Comparison of ENCODE assay signal across 10 cellular contexts in the genomic region with DNA sequence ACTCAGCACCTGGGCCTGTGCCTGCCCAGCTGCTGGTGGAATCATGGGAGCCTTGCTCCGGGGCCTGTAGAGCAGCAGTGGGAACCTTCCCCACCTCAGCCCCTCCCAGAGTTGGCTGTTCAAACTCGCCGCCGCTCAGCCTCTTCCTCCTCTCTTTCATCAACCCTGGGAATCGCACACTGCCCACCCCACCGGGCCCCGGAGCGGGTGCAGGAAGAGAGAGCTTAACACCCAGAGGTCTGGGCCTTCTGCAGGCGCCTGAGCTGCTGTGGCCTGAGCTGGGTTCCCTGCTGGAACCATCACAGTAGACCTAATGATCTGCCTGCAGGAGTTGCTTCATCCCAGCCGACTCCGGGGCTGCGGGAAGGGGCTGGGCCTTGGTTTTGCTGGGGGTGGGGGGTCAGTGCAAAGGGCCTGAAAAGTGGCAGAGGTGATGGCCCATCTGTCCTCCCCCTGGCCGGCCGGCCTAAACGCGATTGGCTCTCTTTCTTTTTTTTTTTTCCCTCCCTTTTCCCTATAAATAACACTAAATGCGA.
A peak's percentile ranks its signal among the peaks of the same experiment; 100 is the strongest.
DNase-seq lines count a peak whose midpoint lies in the region; ATAC-seq, FAIRE-seq and TF ChIP-seq lines count a peak whose summit lies in the region.
"Had no signal": no experiment of that assay in that cellular context is flagged by ENCODE, and none has a peak within 500 bp of the region (broad histone marks: within the 10 kb centered on the region; RNA-seq: fewer than 3 reads in every experiment).

No MANE protein-coding gene starts in this region.

- TF ChIP-seq POLR2A in GM12878 (IDR thresholded peaks at IDR 0.05; ENCODE audit: low read depth, low read length): no peak
- no peak for TF ChIP-seq POLR2A in GM12891 (IDR thresholded peaks at IDR 0.05; ENCODE audit: low read depth, low read length)

- RAD21 ChIA-PET in GM12878 (lab: Charles Lee; ENCODE audit: unreplicated experiment): interaction anchor here (1.1 to 6.8 kb wide), 9 partner anchors 9 to 132 kb away, joined by 3 to 102 read pairs (median 6); no protein-coding TSS in a partner anchor

- intact Hi-C loops in left ventricle myocardium inferior (cut with micrococcal nuclease) (no loop called here), cardiac septum (cut with DNase I) (no loop called here), GM12878 (cut with micrococcal nuclease; ENCODE audit: unreplicated experiment) (no loop called here), upper lobe of right lung (cut with DNase I) (no loop called here)

- WGBS in GM12878 (ENCODE audit: insufficient coverage, insufficient replicate concordance, low lambda C conversion rate, missing lambda C conversion rate): 26% methylated on average over 15 of the region's 17 CpGs

- CTCF ChIA-PET in GM12878 (lab: Yijun Ruan, JAX): interaction anchor here (0.9 to 6.4 kb wide), 6 partner anchors 9 to 54 kb away, joined by 3 to 53 read pairs (median 7); no protein-coding TSS in a partner anchor

- H3K9me3 ChIP-seq in left ventricle myocardium inferior (replicated peaks) (no peaks in the 10 kb centered on the region), GM12878 (replicated peaks; ENCODE audit: control insufficient read depth, insufficient read depth, low read length) (no peaks in the 10 kb centered on the region), mononuclear cell (ENCODE audit: low read depth, low read length) (no peaks in the 10 kb centered on the region), upper lobe of right lung (no peaks in the 10 kb centered on the region)

- FAIRE-seq in GM12878 (lab: Jason Lieb, UNC) (no peak), GM12891 (lab: Jason Lieb, UNC) (no peak)

- H4K20me1 ChIP-seq in GM12878 (ENCODE audit: control insufficient read depth, insufficient read depth): no peaks in the 10 kb centered on the region

- TF ChIP-seq CTCF in left ventricle myocardium inferior (IDR thresholded peaks at IDR 0.05; ENCODE audit: borderline replicate concordance) (no peak), GM12878 (IDR thresholded peaks at IDR 0.05 in 2 of 3, conservative IDR thresholded peaks at IDR 0.05 in 1 of 3; ENCODE audit: control insufficient read depth in 2 of 3, extremely low read depth in 1 of 3, insufficient read depth in 1 of 3, low read depth in 3 of 3, low read length in 3 of 3) (no peak), upper lobe of right lung (IDR thresholded peaks at IDR 0.05) (no peak)

- H3K4me1 ChIP-seq in left ventricle myocardium inferior (peaks cover 97% of the 10 kb centered on the region), GM12878 (ENCODE audit: control insufficient read depth, insufficient read depth, low read length) (peaks cover 55% of the 10 kb centered on the region), mononuclear cell (ENCODE audit: insufficient read depth, low read length) (peaks cover 90% of the 10 kb centered on the region), upper lobe of right lung (peaks cover 60% of the 10 kb centered on the region)

- no TSS peak for BruUV-seq in GM12878 (replicated peaks; lab: Mats Ljungman, UMichigan)

- H3K36me3 ChIP-seq in left ventricle myocardium inferior: no peaks in the 10 kb centered on the region
- H3K36me3 ChIP-seq in GM12878 (ENCODE audit: control insufficient read depth in 2 of 2, insufficient read depth in 2 of 2, low read length in 1 of 2): peaks cover 8% of the 10 kb centered on the region in 2 experiments; a peak in 3 of 4 replicates
- no peaks in the 10 kb centered on the region for H3K36me3 ChIP-seq in upper lobe of right lung

- no peak for TF ChIP-seq EP300 in GM12878 (IDR thresholded peaks at IDR 0.05; ENCODE audit: borderline replicate concordance in 1 of 2, control insufficient read depth in 1 of 2, low read depth in 2 of 2, low read length in 2 of 2)

- peak overlapping the region; percentile 86 for H3K27ac ChIP-seq in left ventricle myocardium inferior (replicated peaks)
- H3K27ac ChIP-seq in GM12878 (ENCODE audit: control insufficient read depth, insufficient read depth): peak overlapping the region; percentile 99
- H3K27ac ChIP-seq in upper lobe of right lung: peak overlapping the region; percentile 82
- H3K27ac ChIP-seq: SK-N-MC had no signal

- ATAC-seq in GM12878 (no peak), upper lobe of right lung (no peak), HG03135 (IDR thresholded peaks at IDR 0.05; ENCODE audit: unreplicated experiment) (no peak)

- peak overlapping the region; percentile 66 for H3K4me3 ChIP-seq in left ventricle myocardium inferior
- peak overlapping the region; percentile 94 for H3K4me3 ChIP-seq in GM12878
- H3K4me3 ChIP-seq in mononuclear cell (ENCODE audit: low read length): peak overlapping the region; percentile 86
- H3K4me3 ChIP-seq in upper lobe of right lung: peak overlapping the region; percentile 65
- H3K4me3 ChIP-seq: lung, SK-N-MC had no signal

- H3K4me2 ChIP-seq in GM12878 (ENCODE audit: control insufficient read depth, insufficient read depth): peak overlapping the region; percentile 98

- peaks cover 100% of the 10 kb centered on the region for H3K79me2 ChIP-seq in GM12878 (ENCODE audit: control insufficient read depth, insufficient read depth, low read length)

- SMC1A ChIA-PET in GM12878 (lab: Charles Lee; ENCODE audit: uncharacterized antibody, unreplicated experiment): interaction anchor here (0.7 to 5.6 kb wide), 9 partner anchors 11 to 129 kb away, joined by 3 to 46 read pairs (median 8); no protein-coding TSS in a partner anchor

- in situ Hi-C loops in GM12878 (cut with MboI): loop anchor here (10.0 to 25.0 kb wide), 2 partner anchors 700 to 1192 kb away; a partner anchor contains a TSS

- POLR2A ChIA-PET in GM12878 (lab: Charles Lee): interaction anchor here (0.6 to 6.4 kb wide), 6 partner anchors 8 to 726 kb away, joined by 3 to 78 read pairs (median 6); no protein-coding TSS in a partner anchor

- no peak for DNase-seq in left ventricle myocardium inferior
- DNase-seq in cardiac septum (ENCODE audit: low spot score): no peak
- DNase-seq in GM12878 (ENCODE audit: low read depth, low spot score): no peak
- DNase-seq in upper lobe of right lung: no peak
- no peak for DNase-seq in GM12891 (ENCODE audit: insufficient read length, low spot score)
- DNase-seq in NCI-H2081 (lab: John Stamatoyannopoulos, UW): no peak

- no peak overlapping the region for H2AFZ ChIP-seq in GM12878 (ENCODE audit: control insufficient read depth, low read depth, low read length)

- no peaks in the 10 kb centered on the region for H3K27me3 ChIP-seq in left ventricle myocardium inferior (ENCODE audit: low read depth)
- no peaks in the 10 kb centered on the region for H3K27me3 ChIP-seq in GM12878 (replicated peaks in 1 of 2; ENCODE audit: control insufficient read depth in 2 of 2, insufficient read depth in 2 of 2, low read length in 1 of 2)
- no peaks in the 10 kb centered on the region for H3K27me3 ChIP-seq in mononuclear cell (ENCODE audit: insufficient read depth, low read length)
- no peaks in the 10 kb centered on the region for H3K27me3 ChIP-seq in upper lobe of right lung

- H3K9ac ChIP-seq in GM12878 (ENCODE audit: control insufficient read depth, insufficient read depth, low read length): peak overlapping the region; percentile 86

- no peak for TF ChIP-seq RAD21 in GM12878 (IDR thresholded peaks at IDR 0.05; ENCODE audit: insufficient read depth, low read depth, low read length)

TF ChIP-seq in GM12878, 131 proteins besides CTCF, POLR2A, EP300 and RAD21 (continues in another document):
- no peak for TF ChIP-seq DPF2 (IDR thresholded peaks at IDR 0.05)

TF ChIP-seq in GM12891, 5 proteins besides CTCF, POLR2A, EP300 and RAD21:
- TF ChIP-seq TAF1 (IDR thresholded peaks at IDR 0.05; ENCODE audit: low read depth, low read length) (no peak), POU2F2 (IDR thresholded peaks at IDR 0.05; ENCODE audit: low read depth, low read length) (no peak), PAX5 (IDR thresholded peaks at IDR 0.05; ENCODE audit: insufficient read depth, low read length, severe bottlenecking) (no peak), SPI1 (IDR thresholded peaks at IDR 0.05; ENCODE audit: low read depth, low read length) (no peak), POLR2AphosphoS5 (IDR thresholded peaks at IDR 0.05; ENCODE audit: low read depth, low read length) (no peak)
